In genomic region chr20:53550590-53551187, GRCh38 we compare ENCODE assay signal across 15 cellular contexts.
"Had no signal": no experiment of that assay in that cellular context is flagged by ENCODE, and none has a peak within 500 bp of the region (broad histone marks: within the 10 kb centered on the region; RNA-seq: fewer than 3 reads in every experiment).

No MANE protein-coding gene starts in this region.

- H3K36me3 ChIP-seq: tibial nerve had no signal

- H3K27ac ChIP-seq: dorsolateral prefrontal cortex, foreskin keratinocyte, tibial nerve had no signal

- H3K27me3 ChIP-seq: dorsolateral prefrontal cortex, foreskin keratinocyte, tibial nerve had no signal

- ATAC-seq: activated naive CD4-positive, alpha-beta T cell treated with anti-CD3 and anti-CD28 coated beads, Interleukin-2, amount 50 U/mL, for 72 hours; esophagus mucosa; foreskin keratinocyte; left colon; mucosa of descending colon; naive thymus-derived CD8-positive, alpha-beta T cell; stimulated activated naive B cell treated with anti-CD40 and anti-IgM and Interleukin-4, amounts not matched to agents 10 μg/mL and 1 μg/mL and 100 μg/mL, for 72 hours had no signal

- H3K4me3 ChIP-seq: dorsolateral prefrontal cortex, mucosa of descending colon, tibial nerve had no signal

- H3K4me1 ChIP-seq: foreskin keratinocyte had no signal

- DNase-seq: activated CD4-positive, alpha-beta T cell treated with anti-CD3 and anti-CD28 coated beads, Interleukin-2, amount 50 U/mL, for 4 hours; activated CD4-positive, CD25-positive, alpha-beta regulatory T cell treated with anti-CD3 and anti-CD28 coated beads, Interleukin-2, amount 50 U/mL, for 72 hours; activated T-cell treated with anti-CD3 and anti-CD28 coated beads, Interleukin-2, amount 50 U/mL, for 1 hour; anterior cingulate cortex; dorsolateral prefrontal cortex; foreskin keratinocyte; head of caudate nucleus; left colon; mucosa of descending colon; naive thymus-derived CD8-positive, alpha-beta T cell; nucleus accumbens; stimulated activated naive B cell treated with anti-CD40 and anti-IgM and Interleukin-4, amounts not matched to agents 10 μg/mL and 1 μg/mL and 100 μg/mL, for 72 hours had no signal

- H3K9me3 ChIP-seq: mucosa of descending colon, tibial nerve had no signal
